36 cellular contexts compared by ENCODE assay signal in the genomic region with DNA sequence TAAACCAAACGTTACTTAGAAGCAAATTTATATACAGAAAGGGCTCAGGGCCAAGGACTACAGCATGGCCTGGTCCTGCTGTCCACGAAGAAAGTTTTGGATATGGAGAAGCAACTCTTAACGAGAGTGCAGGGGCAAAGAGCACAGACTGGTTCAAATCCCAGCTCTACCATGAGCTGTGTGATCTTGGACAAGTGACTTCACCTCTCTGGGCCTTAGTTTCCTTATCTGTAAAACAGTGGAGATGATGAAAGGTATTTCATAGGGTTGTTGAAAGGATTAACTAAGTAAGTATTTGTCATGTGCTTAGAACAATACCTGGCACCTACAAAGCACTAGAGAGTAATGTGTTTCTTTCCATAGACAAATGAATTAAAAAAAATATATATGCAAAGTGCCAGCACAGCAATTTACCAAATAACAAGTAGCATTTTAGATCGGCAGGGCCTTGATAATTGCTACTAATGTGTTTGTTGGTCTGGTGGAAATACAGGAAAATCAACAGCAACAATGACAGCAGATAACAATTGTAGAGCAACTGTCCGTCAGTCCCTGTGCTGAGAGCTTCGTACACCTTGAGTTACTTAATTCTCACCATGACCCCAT. TPM values are rescaled to one million over a fixed set of nuclear protein-coding genes. Genes with fewer than 3 reads are reported as not detected.
"Had no signal": no experiment of that assay in that cellular context is flagged by ENCODE, and none has a peak within 500 bp of the region (broad histone marks: within the 10 kb centered on the region; RNA-seq: fewer than 3 reads in every experiment).

No MANE protein-coding gene starts in this region.

- H3K4me2 ChIP-seq: hepatocyte had no signal

- H2AFZ ChIP-seq: hepatocyte had no signal

- H3K27me3 ChIP-seq: adrenal gland, body of pancreas, colonic mucosa, esophagus squamous epithelium, gastroesophageal sphincter, heart right ventricle, hepatocyte had no signal

- H3K4me1 ChIP-seq: adrenal gland, body of pancreas, colonic mucosa, esophagus squamous epithelium, gastroesophageal sphincter, heart right ventricle had no signal

- FAIRE-seq: endometrium, endothelial cell of umbilical vein had no signal

- DNase-seq: activated CD4-positive, alpha-beta memory T cell treated with anti-CD3 and anti-CD28 coated beads, Interleukin-2, amount 10 ng/mL, durations not matched to agents 7 days and 5 days; activated CD4-positive, alpha-beta T cell treated with anti-CD3 and anti-CD28 coated beads for 1 hour; activated CD4-positive, alpha-beta T cell treated with anti-CD3 and anti-CD28 coated beads for 4 hours; activated CD4-positive, alpha-beta T cell treated with anti-CD3 and anti-CD28 coated beads, Interleukin-2, amount 10 ng/mL, durations not matched to agents 7 days and 5 days; activated CD4-positive, alpha-beta T cell treated with anti-CD3 and anti-CD28 coated beads, Interleukin-2, amount 50 U/mL, for 4 hours; activated CD8-positive, alpha-beta memory T cell treated with anti-CD3 and anti-CD28 coated beads, Interleukin-2, amount 50 U/mL, for 48 hours; activated gamma-delta T cell; activated naive CD4-positive, alpha-beta T cell; activated naive CD4-positive, alpha-beta T cell treated with anti-CD3 and anti-CD28 coated beads, Interleukin-2, amount 50 U/mL, for 16 hours; activated naive CD8-positive, alpha-beta T cell treated with anti-CD3 and anti-CD28 coated beads for 36 hours; activated naive CD8-positive, alpha-beta T cell treated with anti-CD3 and anti-CD28 coated beads, Interleukin-2, amount 50 U/mL, for 24 hours; activated T-cell treated with anti-CD3 and anti-CD28 coated beads for 4 hours; activated T-cell treated with anti-CD3 and anti-CD28 coated beads, Interleukin-2, amount 50 U/mL, for 24 hours; activated T-cell treated with anti-CD3 and anti-CD28 coated beads, Interleukin-2, amount 50 U/mL, for 72 hours; adrenal gland; amygdala; aorta; body of pancreas; caudate nucleus; cerebellar nuclear complex; colonic mucosa; effector CD8-positive, alpha-beta T cell; esophagus squamous epithelium; foreskin melanocyte; heart right ventricle; T-helper 2 cell had no signal

- H3K4me3 ChIP-seq: adrenal gland, body of pancreas, colonic mucosa, esophagus squamous epithelium, gastroesophageal sphincter, heart right ventricle, hepatocyte had no signal

- ATAC-seq: activated naive CD8-positive, alpha-beta T cell treated with anti-CD3 and anti-CD28 coated beads, Interleukin-2, amount 50 U/mL, for 24 hours; activated T-cell treated with anti-CD3 and anti-CD28 coated beads, Interleukin-2, amount 50 U/mL, for 72 hours; body of pancreas; gastroesophageal sphincter; heart right ventricle; WTC11 had no signal

- H3K27ac ChIP-seq: adrenal gland, body of pancreas, colonic mucosa, epithelial cell of prostate, esophagus squamous epithelium, gastroesophageal sphincter, heart right ventricle, hepatocyte had no signal

- H3K9me3 ChIP-seq: adrenal gland, body of pancreas, colonic mucosa, esophagus squamous epithelium, gastroesophageal sphincter had no signal

- H3K79me2 ChIP-seq: hepatocyte had no signal

RNA-seq across cellular contexts. Expression of gene RNF186, which starts 40.8 kb away (rescaled TPM):
- total RNA-seq: activated CD4-positive, alpha-beta memory T cell treated with anti-CD3 and anti-CD28 coated beads, Interleukin-2, amount 10 ng/mL, durations not matched to agents 7 days and 5 days; activated CD4-positive, alpha-beta T cell treated with anti-CD3 and anti-CD28 coated beads, Interleukin-2, amount 10 ng/mL, durations not matched to agents 7 days and 5 days; activated naive CD8-positive, alpha-beta T cell treated with anti-CD3 and anti-CD28 coated beads for 36 hours; activated T-cell treated with anti-CD3 and anti-CD28 coated beads, Interleukin-2, amount 50 U/mL, for 72 hours; adrenal gland; aorta; dermis microvascular lymphatic vessel endothelial cell; endothelial cell of umbilical vein; esophagus squamous epithelium; fibroblast of lung; fibroblast of villous mesenchyme; gastroesophageal sphincter; glomerular endothelial cell; heart right ventricle; WTC11 had no signal
- polyA plus RNA-seq: adrenal gland, endothelial cell of umbilical vein, fibroblast of lung, heart right ventricle had no signal
